Comparison of ENCODE assay signal across 13 cellular contexts in the genomic region with DNA sequence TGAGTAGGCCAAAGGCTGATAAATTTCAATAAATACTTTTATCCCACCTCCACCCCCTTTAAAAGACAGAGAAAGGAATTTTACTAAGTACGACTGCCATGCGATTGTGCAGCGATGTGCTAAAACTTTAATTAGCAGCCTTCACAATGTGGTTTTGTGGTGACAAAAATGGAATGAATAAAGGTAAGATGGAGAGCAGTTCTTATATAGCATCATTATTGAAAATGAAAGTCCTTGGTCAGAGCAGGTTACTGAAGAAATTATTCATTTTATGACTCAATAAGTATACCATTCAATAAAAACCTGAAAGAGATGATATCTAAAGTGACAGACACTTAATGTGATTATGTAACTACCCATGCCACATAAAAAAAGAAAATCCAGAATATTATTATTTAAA.
A peak's percentile ranks its signal among the peaks of the same experiment; 100 is the strongest.
DNase-seq lines count a peak whose midpoint lies in the region; ATAC-seq, FAIRE-seq and TF ChIP-seq lines count a peak whose summit lies in the region.
"Had no signal": no experiment of that assay in that cellular context is flagged by ENCODE, and none has a peak within 500 bp of the region (broad histone marks: within the 10 kb centered on the region; RNA-seq: fewer than 3 reads in every experiment).

No MANE protein-coding gene starts in this region.

- no peak overlapping the region for H3K4me3 ChIP-seq in GM12865 (ENCODE audit: low read depth, low read length)
- H3K4me3 ChIP-seq: BLaER1 treated with 17β-estradiol and CSF1 and Interleukin-3, amounts not matched to agents 10 nM and 100 nM; spleen had no signal

- no peak for TF ChIP-seq CTCF in GM12865 (IDR thresholded peaks at IDR 0.05; ENCODE audit: insufficient read depth, low read depth, low read length, missing control alignments)

- peak; percentile 55 for ATAC-seq in GM19025 (IDR thresholded peaks at IDR 0.05; ENCODE audit: low read depth, unreplicated experiment)
- ATAC-seq in HG02610 (IDR thresholded peaks at IDR 0.05; ENCODE audit: unreplicated experiment) = peak; percentile 87
- ATAC-seq in HG03439 (IDR thresholded peaks at IDR 0.05; ENCODE audit: unreplicated experiment) = peak; percentile 88
- ATAC-seq: naive thymus-derived CD8-positive, alpha-beta T cell had no signal

- peak; percentile 61 for DNase-seq in GM12865 (ENCODE audit: low read depth)
- DNase-seq in germinal center (ENCODE audit: low spot score) = no peak
- DNase-seq in RCC 7860 (ENCODE audit: low spot score) = no peak
- no peak for DNase-seq in LoVo (ENCODE audit: low spot score)
- DNase-seq in COR-L47 (lab: John Stamatoyannopoulos, UW) = no peak
- DNase-seq: Kasumi-1; naive thymus-derived CD8-positive, alpha-beta T cell; spleen had no signal

- no peak for FAIRE-seq in RCC 7860 (lab: Jason Lieb, UNC)
- FAIRE-seq: keratinocyte had no signal
